Comparison of ENCODE assay signal across 17 cellular contexts in genomic region chr1:57696041-57696440, GRCh38.
"Had no signal": no experiment of that assay in that cellular context is flagged by ENCODE, and none has a peak within 500 bp of the region (broad histone marks: within the 10 kb centered on the region; RNA-seq: fewer than 3 reads in every experiment).

No MANE protein-coding gene starts in this region.

- H3K36me3 ChIP-seq: esophagus muscularis mucosa, gastroesophageal sphincter, heart right ventricle, left lung, lower lobe of right lung had no signal

- H3K4me3 Mint-ChIP-seq: effector memory CD8-positive, alpha-beta T cell had no signal

- H3K4me1 ChIP-seq: esophagus muscularis mucosa, foreskin keratinocyte, gastroesophageal sphincter, heart right ventricle, left lung, lower lobe of right lung had no signal

- ATAC-seq: effector memory CD8-positive, alpha-beta T cell; foreskin keratinocyte; gastroesophageal sphincter; heart right ventricle; left cardiac atrium; left lung; left ventricle myocardium superior; lower lobe of right lung had no signal

- H3K27ac Mint-ChIP-seq: effector memory CD8-positive, alpha-beta T cell had no signal

- H3K4me3 ChIP-seq: coronary artery, dorsolateral prefrontal cortex, esophagus muscularis mucosa, gastroesophageal sphincter, heart right ventricle, left lung, lower lobe of right lung had no signal

- H3K27me3 Mint-ChIP-seq: effector memory CD8-positive, alpha-beta T cell had no signal

- H3K27me3 ChIP-seq: esophagus muscularis mucosa, foreskin keratinocyte, gastroesophageal sphincter, heart right ventricle had no signal

- H3K27ac ChIP-seq: coronary artery, dorsolateral prefrontal cortex, esophagus muscularis mucosa, foreskin keratinocyte, gastroesophageal sphincter, heart right ventricle, left lung, lower lobe of right lung had no signal

- H3K9me3 ChIP-seq: lower lobe of right lung had no signal

- DNase-seq: dermis blood vessel endothelial cell; dorsolateral prefrontal cortex; effector CD4-positive, alpha-beta T cell; effector memory CD8-positive, alpha-beta T cell; foreskin keratinocyte; head of caudate nucleus; heart right ventricle; hippocampal formation; left cardiac atrium; left lung; left ventricle myocardium superior; lower lobe of right lung; mesenchymal stem cell; midbrain had no signal
